ENCODE assay signal across 1 cellular context in the genomic region with DNA sequence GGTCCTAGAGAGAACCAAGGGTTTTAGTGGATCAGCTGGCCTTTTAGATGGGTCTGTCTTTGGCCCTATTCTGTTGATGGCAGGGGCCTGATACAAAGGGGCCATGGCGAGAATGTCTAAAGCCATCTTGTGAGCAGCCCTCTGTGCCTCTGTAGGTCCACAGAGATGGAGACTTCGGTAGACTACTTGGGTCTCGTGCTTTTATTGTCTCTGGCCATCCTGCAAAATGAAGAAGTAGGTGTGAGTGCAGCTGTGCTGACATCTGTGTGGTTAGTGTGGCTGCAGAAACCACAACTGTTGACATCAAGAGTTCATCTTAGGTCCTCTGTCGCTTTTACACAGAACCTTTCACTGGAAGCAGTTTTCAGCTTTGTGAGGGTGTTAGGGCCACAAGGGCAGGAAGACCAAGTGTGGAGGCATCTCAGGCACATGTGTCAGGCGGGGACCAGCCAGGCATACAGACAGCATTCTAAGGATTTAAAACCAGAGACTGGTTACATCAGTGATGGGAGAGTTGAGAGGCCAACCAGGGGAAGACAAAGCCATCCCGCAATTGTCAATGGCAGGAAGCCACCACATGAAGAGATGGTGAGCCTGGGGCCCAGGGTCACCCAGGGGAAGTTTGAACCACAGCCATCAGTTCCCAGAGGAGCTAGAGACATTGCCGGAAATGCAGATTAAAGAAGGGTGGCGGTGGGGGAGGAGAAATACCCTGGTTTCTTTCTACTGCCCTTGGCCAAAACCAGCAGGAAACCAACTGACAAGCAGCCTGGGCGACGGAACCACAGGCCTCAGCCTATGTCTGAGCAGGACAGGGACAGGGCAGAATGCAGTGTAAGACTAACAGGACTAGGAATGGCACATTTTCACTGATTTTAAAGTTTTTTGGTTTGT.
TF ChIP-seq lines count a peak whose summit lies in the region.

No MANE protein-coding gene starts in this region.

TF ChIP-seq in K562, 482 proteins besides CTCF, POLR2A, EP300 and RAD21 (continues in another document):
- no peak for TF ChIP-seq POLR2H (tag; IDR thresholded peaks at IDR 0.05; ENCODE audit: low read depth)
- no peak for TF ChIP-seq ZEB2 (IDR thresholded peaks at IDR 0.05)
- TF ChIP-seq TGIF2 (CRISPR knock-in tag; IDR thresholded peaks at IDR 0.05): no peak
- TF ChIP-seq, protein P1, sequence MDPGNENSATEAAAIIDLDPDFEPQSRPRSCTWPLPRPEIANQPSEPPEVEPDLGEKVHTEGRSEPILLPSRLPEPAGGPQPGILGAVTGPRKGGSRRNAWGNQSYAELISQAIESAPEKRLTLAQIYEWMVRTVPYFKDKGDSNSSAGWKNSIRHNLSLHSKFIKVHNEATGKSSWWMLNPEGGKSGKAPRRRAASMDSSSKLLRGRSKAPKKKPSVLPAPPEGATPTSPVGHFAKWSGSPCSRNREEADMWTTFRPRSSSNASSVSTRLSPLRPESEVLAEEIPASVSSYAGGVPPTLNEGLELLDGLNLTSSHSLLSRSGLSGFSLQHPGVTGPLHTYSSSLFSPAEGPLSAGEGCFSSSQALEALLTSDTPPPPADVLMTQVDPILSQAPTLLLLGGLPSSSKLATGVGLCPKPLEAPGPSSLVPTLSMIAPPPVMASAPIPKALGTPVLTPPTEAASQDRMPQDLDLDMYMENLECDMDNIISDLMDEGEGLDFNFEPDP (CRISPR knock-in tag; IDR thresholded peaks at IDR 0.05): no peak
- no peak for TF ChIP-seq TEAD2 (tag; IDR thresholded peaks at IDR 0.05)
- peak; percentile 52; the same call in 1 of the 2 replicates for TF ChIP-seq SMARCE1 (IDR thresholded peaks at IDR 0.05)
- TF ChIP-seq ZFP1 (CRISPR knock-in tag; IDR thresholded peaks at IDR 0.05): no peak
- TF ChIP-seq HMGN3 (IDR thresholded peaks at IDR 0.05; ENCODE audit: borderline replicate concordance, extremely low read depth, insufficient read length, low read depth, low read length): no peak
- TF ChIP-seq WHSC1 (IDR thresholded peaks at IDR 0.05; ENCODE audit: low read length): no peak
- no peak for TF ChIP-seq ADNP (tag; IDR thresholded peaks at IDR 0.05)
- no peak for TF ChIP-seq MED1 (CRISPR knock-in tag; IDR thresholded peaks at IDR 0.05; ENCODE audit: borderline replicate concordance)
- TF ChIP-seq FIP1L1 (IDR thresholded peaks at IDR 0.05; ENCODE audit: low read depth, low read length, poor library complexity, severe bottlenecking): no peak
- no peak for TF ChIP-seq ZC3H4 (CRISPR knock-in tag; IDR thresholded peaks at IDR 0.05; ENCODE audit: borderline replicate concordance)
- no peak for TF ChIP-seq NRF1 (conservative IDR thresholded peaks at IDR 0.05 in 1 of 2, IDR thresholded peaks at IDR 0.05 in 1 of 2)
- TF ChIP-seq ZC3H11A (IDR thresholded peaks at IDR 0.05; ENCODE audit: low read depth, low read length): no peak
- TF ChIP-seq LEF1 (IDR thresholded peaks at IDR 0.05): peak; percentile 47; the same call in 1 of the 2 replicates
- no peak for TF ChIP-seq U2AF1 (optimal IDR thresholded peaks at IDR 0.05; ENCODE audit: low read depth, low read length)
- TF ChIP-seq ZNF76 (CRISPR knock-in tag; IDR thresholded peaks at IDR 0.05; ENCODE audit: borderline replicate concordance): no peak
- peak; percentile 73 to 90 for TF ChIP-seq FOXA3 (CRISPR knock-in tag; conservative IDR thresholded peaks at IDR 0.05 in 1 of 2, IDR thresholded peaks at IDR 0.05 in 1 of 2)
- TF ChIP-seq, protein P2, sequence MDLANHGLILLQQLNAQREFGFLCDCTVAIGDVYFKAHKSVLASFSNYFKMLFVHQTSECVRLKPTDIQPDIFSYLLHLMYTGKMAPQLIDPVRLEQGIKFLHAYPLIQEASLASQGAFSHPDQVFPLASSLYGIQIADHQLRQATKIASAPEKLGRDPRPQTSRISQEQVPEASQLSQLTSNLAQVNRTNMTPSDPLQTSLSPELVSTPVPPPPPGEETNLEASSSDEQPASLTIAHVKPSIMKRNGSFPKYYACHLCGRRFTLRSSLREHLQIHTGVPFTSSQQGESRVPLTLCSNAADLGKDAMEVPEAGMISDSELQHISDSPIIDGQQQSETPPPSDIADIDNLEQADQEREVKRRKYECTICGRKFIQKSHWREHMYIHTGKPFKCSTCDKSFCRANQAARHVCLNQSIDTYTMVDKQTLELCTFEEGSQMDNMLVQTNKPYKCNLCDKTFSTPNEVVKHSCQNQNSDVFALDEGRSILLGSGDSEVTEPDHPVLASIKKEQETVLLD (IDR thresholded peaks at IDR 0.05): no peak
- TF ChIP-seq GABPA (tag; conservative IDR thresholded peaks at IDR 0.05; ENCODE audit: low read depth): peak; percentile 50
- TF ChIP-seq PTBP1 (IDR thresholded peaks at IDR 0.05; ENCODE audit: low read depth, low read length): no peak
- TF ChIP-seq, protein P3, sequence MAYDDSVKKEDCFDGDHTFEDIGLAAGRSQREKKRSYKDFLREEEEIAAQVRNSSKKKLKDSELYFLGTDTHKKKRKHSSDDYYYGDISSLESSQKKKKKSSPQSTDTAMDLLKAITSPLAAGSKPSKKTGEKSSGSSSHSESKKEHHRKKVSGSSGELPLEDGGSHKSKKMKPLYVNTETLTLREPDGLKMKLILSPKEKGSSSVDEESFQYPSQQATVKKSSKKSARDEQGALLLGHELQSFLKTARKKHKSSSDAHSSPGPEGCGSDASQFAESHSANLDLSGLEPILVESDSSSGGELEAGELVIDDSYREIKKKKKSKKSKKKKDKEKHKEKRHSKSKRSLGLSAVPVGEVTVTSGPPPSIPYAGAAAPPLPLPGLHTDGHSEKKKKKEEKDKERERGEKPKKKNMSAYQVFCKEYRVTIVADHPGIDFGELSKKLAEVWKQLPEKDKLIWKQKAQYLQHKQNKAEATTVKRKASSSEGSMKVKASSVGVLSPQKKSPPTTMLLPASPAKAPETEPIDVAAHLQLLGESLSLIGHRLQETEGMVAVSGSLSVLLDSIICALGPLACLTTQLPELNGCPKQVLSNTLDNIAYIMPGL (CRISPR knock-in tag; IDR thresholded peaks at IDR 0.05): no peak
- no peak for TF ChIP-seq ZNF347 (CRISPR knock-in tag; IDR thresholded peaks at IDR 0.05; ENCODE audit: low read depth)
- TF ChIP-seq MAFF (IDR thresholded peaks at IDR 0.05; ENCODE audit: low read length): no peak
- no peak for TF ChIP-seq TCF7L2 (IDR thresholded peaks at IDR 0.05; ENCODE audit: low read depth, low read length)
- TF ChIP-seq RHOXF2B (CRISPR knock-in tag; conservative IDR thresholded peaks at IDR 0.05): no peak
- TF ChIP-seq, protein P4, sequence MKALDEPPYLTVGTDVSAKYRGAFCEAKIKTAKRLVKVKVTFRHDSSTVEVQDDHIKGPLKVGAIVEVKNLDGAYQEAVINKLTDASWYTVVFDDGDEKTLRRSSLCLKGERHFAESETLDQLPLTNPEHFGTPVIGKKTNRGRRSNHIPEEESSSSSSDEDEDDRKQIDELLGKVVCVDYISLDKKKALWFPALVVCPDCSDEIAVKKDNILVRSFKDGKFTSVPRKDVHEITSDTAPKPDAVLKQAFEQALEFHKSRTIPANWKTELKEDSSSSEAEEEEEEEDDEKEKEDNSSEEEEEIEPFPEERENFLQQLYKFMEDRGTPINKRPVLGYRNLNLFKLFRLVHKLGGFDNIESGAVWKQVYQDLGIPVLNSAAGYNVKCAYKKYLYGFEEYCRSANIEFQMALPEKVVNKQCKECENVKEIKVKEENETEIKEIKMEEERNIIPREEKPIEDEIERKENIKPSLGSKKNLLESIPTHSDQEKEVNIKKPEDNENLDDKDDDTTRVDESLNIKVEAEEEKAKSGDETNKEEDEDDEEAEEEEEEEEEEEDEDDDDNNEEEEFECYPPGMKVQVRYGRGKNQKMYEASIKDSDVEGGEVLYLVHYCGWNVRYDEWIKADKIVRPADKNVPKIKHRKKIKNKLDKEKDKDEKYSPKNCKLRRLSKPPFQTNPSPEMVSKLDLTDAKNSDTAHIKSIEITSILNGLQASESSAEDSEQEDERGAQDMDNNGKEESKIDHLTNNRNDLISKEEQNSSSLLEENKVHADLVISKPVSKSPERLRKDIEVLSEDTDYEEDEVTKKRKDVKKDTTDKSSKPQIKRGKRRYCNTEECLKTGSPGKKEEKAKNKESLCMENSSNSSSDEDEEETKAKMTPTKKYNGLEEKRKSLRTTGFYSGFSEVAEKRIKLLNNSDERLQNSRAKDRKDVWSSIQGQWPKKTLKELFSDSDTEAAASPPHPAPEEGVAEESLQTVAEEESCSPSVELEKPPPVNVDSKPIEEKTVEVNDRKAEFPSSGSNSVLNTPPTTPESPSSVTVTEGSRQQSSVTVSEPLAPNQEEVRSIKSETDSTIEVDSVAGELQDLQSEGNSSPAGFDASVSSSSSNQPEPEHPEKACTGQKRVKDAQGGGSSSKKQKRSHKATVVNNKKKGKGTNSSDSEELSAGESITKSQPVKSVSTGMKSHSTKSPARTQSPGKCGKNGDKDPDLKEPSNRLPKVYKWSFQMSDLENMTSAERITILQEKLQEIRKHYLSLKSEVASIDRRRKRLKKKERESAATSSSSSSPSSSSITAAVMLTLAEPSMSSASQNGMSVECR (CRISPR knock-in tag; IDR thresholded peaks at IDR 0.05): peak; percentile 52; the same call in 1 of the 2 replicates
- peak; percentile 92 for TF ChIP-seq CBFB (CRISPR knock-in tag; IDR thresholded peaks at IDR 0.05)
- no peak for TF ChIP-seq SIX5 (IDR thresholded peaks at IDR 0.05; ENCODE audit: borderline replicate concordance in 1 of 2, insufficient read depth in 1 of 2, low read depth in 1 of 2, low read length in 2 of 2)
- no peak for TF ChIP-seq CBX1 (IDR thresholded peaks at IDR 0.05; ENCODE audit: low read depth)
- no peak for TF ChIP-seq TAF1 (IDR thresholded peaks at IDR 0.05; ENCODE audit: control insufficient read depth, extremely low read depth, insufficient read depth, low read length, severe bottlenecking)
- TF ChIP-seq LARP7 (IDR thresholded peaks at IDR 0.05): no peak
- TF ChIP-seq IFI16 (CRISPR knock-in tag; IDR thresholded peaks at IDR 0.05): no peak
- no peak for TF ChIP-seq ZNF584 (CRISPR knock-in tag; IDR thresholded peaks at IDR 0.05; ENCODE audit: low read depth)
- TF ChIP-seq HDAC2 (IDR thresholded peaks at IDR 0.05): no peak
- TF ChIP-seq, protein P5, sequence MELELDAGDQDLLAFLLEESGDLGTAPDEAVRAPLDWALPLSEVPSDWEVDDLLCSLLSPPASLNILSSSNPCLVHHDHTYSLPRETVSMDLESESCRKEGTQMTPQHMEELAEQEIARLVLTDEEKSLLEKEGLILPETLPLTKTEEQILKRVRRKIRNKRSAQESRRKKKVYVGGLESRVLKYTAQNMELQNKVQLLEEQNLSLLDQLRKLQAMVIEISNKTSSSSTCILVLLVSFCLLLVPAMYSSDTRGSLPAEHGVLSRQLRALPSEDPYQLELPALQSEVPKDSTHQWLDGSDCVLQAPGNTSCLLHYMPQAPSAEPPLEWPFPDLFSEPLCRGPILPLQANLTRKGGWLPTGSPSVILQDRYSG (tag; conservative IDR thresholded peaks at IDR 0.05; ENCODE audit: low read depth): no peak
- no peak for TF ChIP-seq BCL6 (CRISPR knock-in tag; IDR thresholded peaks at IDR 0.05)
- TF ChIP-seq ZFX (CRISPR knock-in tag; IDR thresholded peaks at IDR 0.05): no peak
- TF ChIP-seq PCBP1 (IDR thresholded peaks at IDR 0.05; ENCODE audit: low read depth, low read length, poor library complexity, severe bottlenecking): no peak
